1 cellular context compared by ENCODE assay signal in the genomic region with DNA sequence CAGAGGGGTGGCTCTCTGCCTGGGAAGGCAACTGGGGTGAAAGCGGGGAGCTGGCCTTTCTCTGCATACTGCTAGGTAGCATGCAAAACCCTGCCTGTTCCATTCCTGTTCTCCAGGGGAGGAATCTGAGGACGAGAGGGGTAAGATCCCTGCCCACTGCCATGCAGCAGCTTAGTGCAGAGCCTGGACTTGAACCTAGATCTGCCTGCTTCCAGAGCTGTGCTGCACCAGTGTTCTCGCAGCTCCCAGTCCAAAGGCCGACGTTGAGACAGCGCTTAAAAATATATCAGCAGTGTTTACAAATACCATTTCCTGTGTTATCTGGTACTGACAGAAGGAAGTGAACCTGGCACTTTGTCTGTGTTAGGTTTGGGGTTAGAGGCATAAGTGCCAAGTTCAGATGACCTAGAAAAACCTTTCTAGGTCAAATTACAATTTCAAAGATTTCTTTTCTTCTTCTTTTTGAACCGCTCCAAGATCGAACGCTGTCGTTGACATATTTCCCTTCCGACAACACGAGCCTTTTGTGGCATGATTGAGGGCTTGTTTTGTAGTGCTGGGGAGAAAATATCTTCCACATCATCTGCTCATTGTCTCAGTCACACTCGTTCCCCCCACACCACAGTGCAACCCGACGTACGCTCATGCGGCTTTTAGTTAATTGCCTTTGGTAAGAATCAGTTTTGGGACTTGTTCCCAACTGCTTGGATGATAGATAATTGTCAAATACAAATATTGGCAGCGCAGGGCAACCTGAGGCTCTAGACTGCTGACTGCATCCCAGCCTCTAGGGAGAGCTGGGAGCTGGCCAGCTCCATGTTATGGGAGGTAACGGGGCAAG.
TF ChIP-seq lines count a peak whose summit lies in the region.

No MANE protein-coding gene starts in this region.

TF ChIP-seq in HepG2, 621 proteins besides CTCF, POLR2A, EP300 and RAD21 (continued from another document and continues in another):
- TF ChIP-seq, protein P1, sequence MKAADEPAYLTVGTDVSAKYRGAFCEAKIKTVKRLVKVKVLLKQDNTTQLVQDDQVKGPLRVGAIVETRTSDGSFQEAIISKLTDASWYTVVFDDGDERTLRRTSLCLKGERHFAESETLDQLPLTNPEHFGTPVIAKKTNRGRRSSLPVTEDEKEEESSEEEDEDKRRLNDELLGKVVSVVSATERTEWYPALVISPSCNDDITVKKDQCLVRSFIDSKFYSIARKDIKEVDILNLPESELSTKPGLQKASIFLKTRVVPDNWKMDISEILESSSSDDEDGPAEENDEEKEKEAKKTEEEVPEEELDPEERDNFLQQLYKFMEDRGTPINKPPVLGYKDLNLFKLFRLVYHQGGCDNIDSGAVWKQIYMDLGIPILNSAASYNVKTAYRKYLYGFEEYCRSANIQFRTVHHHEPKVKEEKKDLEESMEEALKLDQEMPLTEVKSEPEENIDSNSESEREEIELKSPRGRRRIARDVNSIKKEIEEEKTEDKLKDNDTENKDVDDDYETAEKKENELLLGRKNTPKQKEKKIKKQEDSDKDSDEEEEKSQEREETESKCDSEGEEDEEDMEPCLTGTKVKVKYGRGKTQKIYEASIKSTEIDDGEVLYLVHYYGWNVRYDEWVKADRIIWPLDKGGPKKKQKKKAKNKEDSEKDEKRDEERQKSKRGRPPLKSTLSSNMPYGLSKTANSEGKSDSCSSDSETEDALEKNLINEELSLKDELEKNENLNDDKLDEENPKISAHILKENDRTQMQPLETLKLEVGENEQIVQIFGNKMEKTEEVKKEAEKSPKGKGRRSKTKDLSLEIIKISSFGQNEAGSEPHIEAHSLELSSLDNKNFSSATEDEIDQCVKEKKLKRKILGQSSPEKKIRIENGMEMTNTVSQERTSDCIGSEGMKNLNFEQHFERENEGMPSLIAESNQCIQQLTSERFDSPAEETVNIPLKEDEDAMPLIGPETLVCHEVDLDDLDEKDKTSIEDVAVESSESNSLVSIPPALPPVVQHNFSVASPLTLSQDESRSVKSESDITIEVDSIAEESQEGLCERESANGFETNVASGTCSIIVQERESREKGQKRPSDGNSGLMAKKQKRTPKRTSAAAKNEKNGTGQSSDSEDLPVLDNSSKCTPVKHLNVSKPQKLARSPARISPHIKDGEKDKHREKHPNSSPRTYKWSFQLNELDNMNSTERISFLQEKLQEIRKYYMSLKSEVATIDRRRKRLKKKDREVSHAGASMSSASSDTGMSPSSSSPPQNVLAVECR (CRISPR knock-in tag; IDR thresholded peaks at IDR 0.05; ENCODE audit: borderline replicate concordance) = no peak; the same call in 1 of the 2 replicates
- TF ChIP-seq MXD4 (CRISPR knock-in tag; IDR thresholded peaks at IDR 0.05) (0 out of 2 replicates have a peak, but pooled peaks have one; percentile 54), ZNF816 (CRISPR knock-in tag; IDR thresholded peaks at IDR 0.05; ENCODE audit: borderline replicate concordance) (peak; percentile 64; the same call in 1 of the 2 replicates), ZNF652 (CRISPR knock-in tag; IDR thresholded peaks at IDR 0.05; ENCODE audit: borderline replicate concordance, low read depth) (peak; percentile 30; the same call in 1 of the 2 replicates), TOE1 (CRISPR knock-in tag; IDR thresholded peaks at IDR 0.05) (0 out of 2 replicates have a peak, but pooled peaks have one; percentile 58), MIXL1 (CRISPR knock-in tag; IDR thresholded peaks at IDR 0.05) (peak; percentile 81), PHF5A (CRISPR knock-in tag; IDR thresholded peaks at IDR 0.05; ENCODE audit: low read depth, unreplicated experiment) (peak; percentile 65), HOXA7 (CRISPR knock-in tag; IDR thresholded peaks at IDR 0.05) (0 out of 2 replicates have a peak, but pooled peaks have one; percentile 72), IKZF4 (CRISPR knock-in tag; IDR thresholded peaks at IDR 0.05; ENCODE audit: borderline replicate concordance, low read depth, not compliant biosample characterization) (no peak), NCOR1 (IDR thresholded peaks at IDR 0.05; ENCODE audit: borderline replicate concordance, low read length) (peak; percentile 87), ZNF850 (CRISPR knock-in tag; conservative IDR thresholded peaks at IDR 0.05) (0 out of 2 replicates have a peak, but pooled peaks have one; percentile 4), CEBPG (CRISPR knock-in tag; IDR thresholded peaks at IDR 0.05) (peak; percentile 61), ZNF235 (CRISPR knock-in tag; IDR thresholded peaks at IDR 0.05; ENCODE audit: borderline replicate concordance) (0 out of 2 replicates have a peak, but pooled peaks have one; percentile 20), ZZZ3 (CRISPR knock-in tag; IDR thresholded peaks at IDR 0.05; ENCODE audit: borderline replicate concordance) (no peak), PPARG (CRISPR knock-in tag; conservative IDR thresholded peaks at IDR 0.05) (peak; percentile 73), MEF2D (CRISPR knock-in tag; IDR thresholded peaks at IDR 0.05) (peak; percentile 98)
- TF ChIP-seq, protein P2, sequence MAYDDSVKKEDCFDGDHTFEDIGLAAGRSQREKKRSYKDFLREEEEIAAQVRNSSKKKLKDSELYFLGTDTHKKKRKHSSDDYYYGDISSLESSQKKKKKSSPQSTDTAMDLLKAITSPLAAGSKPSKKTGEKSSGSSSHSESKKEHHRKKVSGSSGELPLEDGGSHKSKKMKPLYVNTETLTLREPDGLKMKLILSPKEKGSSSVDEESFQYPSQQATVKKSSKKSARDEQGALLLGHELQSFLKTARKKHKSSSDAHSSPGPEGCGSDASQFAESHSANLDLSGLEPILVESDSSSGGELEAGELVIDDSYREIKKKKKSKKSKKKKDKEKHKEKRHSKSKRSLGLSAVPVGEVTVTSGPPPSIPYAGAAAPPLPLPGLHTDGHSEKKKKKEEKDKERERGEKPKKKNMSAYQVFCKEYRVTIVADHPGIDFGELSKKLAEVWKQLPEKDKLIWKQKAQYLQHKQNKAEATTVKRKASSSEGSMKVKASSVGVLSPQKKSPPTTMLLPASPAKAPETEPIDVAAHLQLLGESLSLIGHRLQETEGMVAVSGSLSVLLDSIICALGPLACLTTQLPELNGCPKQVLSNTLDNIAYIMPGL (CRISPR knock-in tag; IDR thresholded peaks at IDR 0.05; ENCODE audit: borderline replicate concordance in 1 of 2, low read depth in 1 of 2) = 0 out of 4 replicates have a peak, but pooled peaks of 1 of the 2 experiments have one; percentile 50
- TF ChIP-seq, protein P3, sequence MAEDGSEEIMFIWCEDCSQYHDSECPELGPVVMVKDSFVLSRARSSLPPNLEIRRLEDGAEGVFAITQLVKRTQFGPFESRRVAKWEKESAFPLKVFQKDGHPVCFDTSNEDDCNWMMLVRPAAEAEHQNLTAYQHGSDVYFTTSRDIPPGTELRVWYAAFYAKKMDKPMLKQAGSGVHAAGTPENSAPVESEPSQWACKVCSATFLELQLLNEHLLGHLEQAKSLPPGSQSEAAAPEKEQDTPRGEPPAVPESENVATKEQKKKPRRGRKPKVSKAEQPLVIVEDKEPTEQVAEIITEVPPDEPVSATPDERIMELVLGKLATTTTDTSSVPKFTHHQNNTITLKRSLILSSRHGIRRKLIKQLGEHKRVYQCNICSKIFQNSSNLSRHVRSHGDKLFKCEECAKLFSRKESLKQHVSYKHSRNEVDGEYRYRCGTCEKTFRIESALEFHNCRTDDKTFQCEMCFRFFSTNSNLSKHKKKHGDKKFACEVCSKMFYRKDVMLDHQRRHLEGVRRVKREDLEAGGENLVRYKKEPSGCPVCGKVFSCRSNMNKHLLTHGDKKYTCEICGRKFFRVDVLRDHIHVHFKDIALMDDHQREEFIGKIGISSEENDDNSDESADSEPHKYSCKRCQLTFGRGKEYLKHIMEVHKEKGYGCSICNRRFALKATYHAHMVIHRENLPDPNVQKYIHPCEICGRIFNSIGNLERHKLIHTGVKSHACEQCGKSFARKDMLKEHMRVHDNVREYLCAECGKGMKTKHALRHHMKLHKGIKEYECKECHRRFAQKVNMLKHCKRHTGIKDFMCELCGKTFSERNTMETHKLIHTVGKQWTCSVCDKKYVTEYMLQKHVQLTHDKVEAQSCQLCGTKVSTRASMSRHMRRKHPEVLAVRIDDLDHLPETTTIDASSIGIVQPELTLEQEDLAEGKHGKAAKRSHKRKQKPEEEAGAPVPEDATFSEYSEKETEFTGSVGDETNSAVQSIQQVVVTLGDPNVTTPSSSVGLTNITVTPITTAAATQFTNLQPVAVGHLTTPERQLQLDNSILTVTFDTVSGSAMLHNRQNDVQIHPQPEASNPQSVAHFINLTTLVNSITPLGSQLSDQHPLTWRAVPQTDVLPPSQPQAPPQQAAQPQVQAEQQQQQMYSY (CRISPR knock-in tag; IDR thresholded peaks at IDR 0.05) = no peak
- TF ChIP-seq, protein P4, sequence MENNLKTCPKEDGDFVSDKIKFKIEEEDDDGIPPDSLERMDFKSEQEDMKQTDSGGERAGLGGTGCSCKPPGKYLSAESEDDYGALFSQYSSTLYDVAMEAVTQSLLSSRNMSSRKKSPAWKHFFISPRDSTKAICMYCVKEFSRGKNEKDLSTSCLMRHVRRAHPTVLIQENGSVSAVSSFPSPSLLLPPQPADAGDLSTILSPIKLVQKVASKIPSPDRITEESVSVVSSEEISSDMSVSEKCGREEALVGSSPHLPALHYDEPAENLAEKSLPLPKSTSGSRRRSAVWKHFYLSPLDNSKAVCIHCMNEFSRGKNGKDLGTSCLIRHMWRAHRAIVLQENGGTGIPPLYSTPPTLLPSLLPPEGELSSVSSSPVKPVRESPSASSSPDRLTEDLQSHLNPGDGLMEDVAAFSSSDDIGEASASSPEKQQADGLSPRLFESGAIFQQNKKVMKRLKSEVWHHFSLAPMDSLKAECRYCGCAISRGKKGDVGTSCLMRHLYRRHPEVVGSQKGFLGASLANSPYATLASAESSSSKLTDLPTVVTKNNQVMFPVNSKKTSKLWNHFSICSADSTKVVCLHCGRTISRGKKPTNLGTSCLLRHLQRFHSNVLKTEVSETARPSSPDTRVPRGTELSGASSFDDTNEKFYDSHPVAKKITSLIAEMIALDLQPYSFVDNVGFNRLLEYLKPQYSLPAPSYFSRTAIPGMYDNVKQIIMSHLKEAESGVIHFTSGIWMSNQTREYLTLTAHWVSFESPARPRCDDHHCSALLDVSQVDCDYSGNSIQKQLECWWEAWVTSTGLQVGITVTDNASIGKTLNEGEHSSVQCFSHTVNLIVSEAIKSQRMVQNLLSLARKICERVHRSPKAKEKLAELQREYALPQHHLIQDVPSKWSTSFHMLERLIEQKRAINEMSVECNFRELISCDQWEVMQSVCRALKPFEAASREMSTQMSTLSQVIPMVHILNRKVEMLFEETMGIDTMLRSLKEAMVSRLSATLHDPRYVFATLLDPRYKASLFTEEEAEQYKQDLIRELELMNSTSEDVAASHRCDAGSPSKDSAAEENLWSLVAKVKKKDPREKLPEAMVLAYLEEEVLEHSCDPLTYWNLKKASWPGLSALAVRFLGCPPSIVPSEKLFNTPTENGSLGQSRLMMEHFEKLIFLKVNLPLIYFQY (CRISPR knock-in tag; IDR thresholded peaks at IDR 0.05; ENCODE audit: borderline replicate concordance) = 0 out of 2 replicates have a peak, but pooled peaks have one; percentile 26
- TF ChIP-seq, protein P5, sequence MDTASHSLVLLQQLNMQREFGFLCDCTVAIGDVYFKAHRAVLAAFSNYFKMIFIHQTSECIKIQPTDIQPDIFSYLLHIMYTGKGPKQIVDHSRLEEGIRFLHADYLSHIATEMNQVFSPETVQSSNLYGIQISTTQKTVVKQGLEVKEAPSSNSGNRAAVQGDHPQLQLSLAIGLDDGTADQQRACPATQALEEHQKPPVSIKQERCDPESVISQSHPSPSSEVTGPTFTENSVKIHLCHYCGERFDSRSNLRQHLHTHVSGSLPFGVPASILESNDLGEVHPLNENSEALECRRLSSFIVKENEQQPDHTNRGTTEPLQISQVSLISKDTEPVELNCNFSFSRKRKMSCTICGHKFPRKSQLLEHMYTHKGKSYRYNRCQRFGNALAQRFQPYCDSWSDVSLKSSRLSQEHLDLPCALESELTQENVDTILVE (CRISPR knock-in tag; IDR thresholded peaks at IDR 0.05) = 0 out of 2 replicates have a peak, but pooled peaks have one; percentile 50
- TF ChIP-seq, protein P6, sequence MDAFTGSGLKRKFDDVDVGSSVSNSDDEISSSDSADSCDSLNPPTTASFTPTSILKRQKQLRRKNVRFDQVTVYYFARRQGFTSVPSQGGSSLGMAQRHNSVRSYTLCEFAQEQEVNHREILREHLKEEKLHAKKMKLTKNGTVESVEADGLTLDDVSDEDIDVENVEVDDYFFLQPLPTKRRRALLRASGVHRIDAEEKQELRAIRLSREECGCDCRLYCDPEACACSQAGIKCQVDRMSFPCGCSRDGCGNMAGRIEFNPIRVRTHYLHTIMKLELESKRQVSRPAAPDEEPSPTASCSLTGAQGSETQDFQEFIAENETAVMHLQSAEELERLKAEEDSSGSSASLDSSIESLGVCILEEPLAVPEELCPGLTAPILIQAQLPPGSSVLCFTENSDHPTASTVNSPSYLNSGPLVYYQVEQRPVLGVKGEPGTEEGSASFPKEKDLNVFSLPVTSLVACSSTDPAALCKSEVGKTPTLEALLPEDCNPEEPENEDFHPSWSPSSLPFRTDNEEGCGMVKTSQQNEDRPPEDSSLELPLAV (CRISPR knock-in tag; conservative IDR thresholded peaks at IDR 0.05; ENCODE audit: low read depth) = no peak
- TF ChIP-seq, protein P7, sequence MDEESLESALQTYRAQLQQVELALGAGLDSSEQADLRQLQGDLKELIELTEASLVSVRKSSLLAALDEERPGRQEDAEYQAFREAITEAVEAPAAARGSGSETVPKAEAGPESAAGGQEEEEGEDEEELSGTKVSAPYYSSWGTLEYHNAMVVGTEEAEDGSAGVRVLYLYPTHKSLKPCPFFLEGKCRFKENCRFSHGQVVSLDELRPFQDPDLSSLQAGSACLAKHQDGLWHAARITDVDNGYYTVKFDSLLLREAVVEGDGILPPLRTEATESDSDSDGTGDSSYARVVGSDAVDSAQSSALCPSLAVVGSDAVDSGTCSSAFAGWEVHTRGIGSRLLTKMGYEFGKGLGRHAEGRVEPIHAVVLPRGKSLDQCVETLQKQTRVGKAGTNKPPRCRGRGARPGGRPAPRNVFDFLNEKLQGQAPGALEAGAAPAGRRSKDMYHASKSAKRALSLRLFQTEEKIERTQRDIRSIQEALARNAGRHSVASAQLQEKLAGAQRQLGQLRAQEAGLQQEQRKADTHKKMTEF (CRISPR knock-in tag; IDR thresholded peaks at IDR 0.05) = peak; percentile 60; the same call in 1 of the 2 replicates
- TF ChIP-seq, protein P8, sequence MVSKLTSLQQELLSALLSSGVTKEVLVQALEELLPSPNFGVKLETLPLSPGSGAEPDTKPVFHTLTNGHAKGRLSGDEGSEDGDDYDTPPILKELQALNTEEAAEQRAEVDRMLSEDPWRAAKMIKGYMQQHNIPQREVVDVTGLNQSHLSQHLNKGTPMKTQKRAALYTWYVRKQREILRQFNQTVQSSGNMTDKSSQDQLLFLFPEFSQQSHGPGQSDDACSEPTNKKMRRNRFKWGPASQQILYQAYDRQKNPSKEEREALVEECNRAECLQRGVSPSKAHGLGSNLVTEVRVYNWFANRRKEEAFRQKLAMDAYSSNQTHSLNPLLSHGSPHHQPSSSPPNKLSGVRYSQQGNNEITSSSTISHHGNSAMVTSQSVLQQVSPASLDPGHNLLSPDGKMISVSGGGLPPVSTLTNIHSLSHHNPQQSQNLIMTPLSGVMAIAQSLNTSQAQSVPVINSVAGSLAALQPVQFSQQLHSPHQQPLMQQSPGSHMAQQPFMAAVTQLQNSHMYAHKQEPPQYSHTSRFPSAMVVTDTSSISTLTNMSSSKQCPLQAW (CRISPR knock-in tag; IDR thresholded peaks at IDR 0.05) = peak; percentile 82
- TF ChIP-seq, protein P9, sequence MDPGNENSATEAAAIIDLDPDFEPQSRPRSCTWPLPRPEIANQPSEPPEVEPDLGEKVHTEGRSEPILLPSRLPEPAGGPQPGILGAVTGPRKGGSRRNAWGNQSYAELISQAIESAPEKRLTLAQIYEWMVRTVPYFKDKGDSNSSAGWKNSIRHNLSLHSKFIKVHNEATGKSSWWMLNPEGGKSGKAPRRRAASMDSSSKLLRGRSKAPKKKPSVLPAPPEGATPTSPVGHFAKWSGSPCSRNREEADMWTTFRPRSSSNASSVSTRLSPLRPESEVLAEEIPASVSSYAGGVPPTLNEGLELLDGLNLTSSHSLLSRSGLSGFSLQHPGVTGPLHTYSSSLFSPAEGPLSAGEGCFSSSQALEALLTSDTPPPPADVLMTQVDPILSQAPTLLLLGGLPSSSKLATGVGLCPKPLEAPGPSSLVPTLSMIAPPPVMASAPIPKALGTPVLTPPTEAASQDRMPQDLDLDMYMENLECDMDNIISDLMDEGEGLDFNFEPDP (CRISPR knock-in tag; conservative IDR thresholded peaks at IDR 0.05) = 0 out of 2 replicates have a peak, but pooled peaks have one; percentile 87
